19 cellular contexts compared by ENCODE assay signal in genomic region chr7:100034871-100035510, GRCh38. TPM values are rescaled to one million over a fixed set of nuclear protein-coding genes. Genes with fewer than 3 reads are reported as not detected.
DNase-seq lines count a peak whose midpoint lies in the region; ATAC-seq, FAIRE-seq and TF ChIP-seq lines count a peak whose summit lies in the region.
"Had no signal": no experiment of that assay in that cellular context is flagged by ENCODE, and none has a peak within 500 bp of the region (broad histone marks: within the 10 kb centered on the region; RNA-seq: fewer than 3 reads in every experiment).

No MANE protein-coding gene starts in this region.

- peaks cover 12% of the 10 kb centered on the region for H3K79me2 ChIP-seq in mammary epithelial cell (ENCODE audit: insufficient read depth, low read length)
- peaks cover 3% of the 10 kb centered on the region for H3K79me2 ChIP-seq in astrocyte (ENCODE audit: insufficient read depth, low read length)
- H3K79me2 ChIP-seq in PC-9 (ENCODE audit: low read depth) = no peaks in the 10 kb centered on the region

- no peak overlapping the region for H2AFZ ChIP-seq in mammary epithelial cell (ENCODE audit: low read depth, low read length)
- no peak overlapping the region for H2AFZ ChIP-seq in astrocyte (ENCODE audit: low read depth, low read length)
- H2AFZ ChIP-seq in PC-9 = no peak overlapping the region

- BruUV-seq in MCF 10A (replicated peaks; lab: Mats Ljungman, UMichigan) (no TSS peak), mammary epithelial cell (replicated peaks; lab: Mats Ljungman, UMichigan) (no TSS peak), PC-9 (replicated peaks; lab: Mats Ljungman, UMichigan) (no TSS peak)

- DNase-seq in MCF 10A (ENCODE audit: unreplicated experiment) (peak; percentile 36), mammary epithelial cell (no peak), astrocyte (ENCODE audit: low read depth) (peak; percentile 90), hepatic stellate cell (ENCODE audit: low spot score) (peak; percentile 89), PC-9 (no peak), NCI-H748 treated with DMSO at 0.1 percent for 48 hours (lab: John Stamatoyannopoulos, UW) (no peak), D341Med (ENCODE audit: low spot score) (no peak)
- DNase-seq: activated CD4-positive, alpha-beta T cell treated with anti-CD3 and anti-CD28 coated beads, Interleukin-2, amount 50 U/mL, for 4 hours; left ventricle myocardium inferior; natural killer cell; NCI-H1436 treated with DMSO at 0.1 percent for 48 hours; NCI-H69; right cardiac atrium had no signal

- no peak overlapping the region for H3K27ac ChIP-seq in mammary epithelial cell (ENCODE audit: insufficient read depth, low read depth, low read length)
- H3K27ac ChIP-seq in astrocyte (ENCODE audit: low read depth, low read length) = no peak overlapping the region
- H3K27ac ChIP-seq in PC-9 = no peak overlapping the region
- H3K27ac ChIP-seq: 22Rv1, left ventricle myocardium inferior had no signal

- no peak for TF ChIP-seq CTCF in MCF 10A (IDR thresholded peaks at IDR 0.05; ENCODE audit: unreplicated experiment)
- no peak for TF ChIP-seq CTCF in mammary epithelial cell (conservative IDR thresholded peaks at IDR 0.05 in 1 of 2, IDR thresholded peaks at IDR 0.05 in 1 of 2; ENCODE audit: extremely low read depth in 1 of 2, insufficient read depth in 1 of 2, low read depth in 1 of 2, low read length in 2 of 2)
- no peak for TF ChIP-seq CTCF in astrocyte (IDR thresholded peaks at IDR 0.05; ENCODE audit: insufficient read depth, low read depth, low read length)
- no peak for TF ChIP-seq CTCF in PC-9 (conservative IDR thresholded peaks at IDR 0.05)

- H3K4me3 ChIP-seq in mammary epithelial cell (replicated peaks in 1 of 3; ENCODE audit: insufficient read depth in 1 of 3, low read depth in 2 of 3, low read length in 3 of 3) (no peak overlapping the region), astrocyte (ENCODE audit: insufficient read depth, low read depth, low read length) (no peak overlapping the region), PC-9 (no peak overlapping the region)
- H3K4me3 ChIP-seq: breast epithelium, K562, left ventricle myocardium inferior had no signal

- peaks cover 8% of the 10 kb centered on the region for H3K4me1 Mint-ChIP-seq in MCF 10A (ENCODE audit: insufficient read depth, unreplicated experiment)
- peaks cover 7% of the 10 kb centered on the region for H3K4me1 Mint-ChIP-seq in astrocyte (ENCODE audit: low read depth, unreplicated experiment)
- H3K4me1 Mint-ChIP-seq: natural killer cell had no signal

- CTCF ChIA-PET in MCF 10A (lab: Yijun Ruan, JAX) (no interaction called here), mammary epithelial cell (lab: Charles Lee; ENCODE audit: low non-redundant PET) (no interaction called here), PC-9 (lab: Charles Lee) (no interaction called here)

- 81% methylated on average over 8 of the region's 8 CpGs for WGBS in mammary epithelial cell (ENCODE audit: low coverage, missing lambda C conversion rate)

- intact Hi-C loops in MCF 10A (cut with micrococcal nuclease) = no loop called here
- intact Hi-C loops in mammary epithelial cell (cut with micrococcal nuclease) = no loop called here
- intact Hi-C loops in PC-9 (cut with micrococcal nuclease; ENCODE audit: unreplicated experiment) = no loop called here

- H3K9me3 ChIP-seq in mammary epithelial cell (replicated peaks; ENCODE audit: insufficient read depth, low read length) (no peaks in the 10 kb centered on the region), astrocyte (ENCODE audit: insufficient read depth, low read depth, low read length) (no peaks in the 10 kb centered on the region), PC-9 (ENCODE audit: insufficient read depth, low read depth) (no peaks in the 10 kb centered on the region)
- H3K9me3 ChIP-seq: breast epithelium, left ventricle myocardium inferior had no signal

- H3K27me3 ChIP-seq in mammary epithelial cell (ENCODE audit: insufficient read depth, low read length) (no peaks in the 10 kb centered on the region), astrocyte (ENCODE audit: insufficient read depth, low read length) (no peaks in the 10 kb centered on the region), PC-9 (ENCODE audit: insufficient read depth, low read depth) (no peaks in the 10 kb centered on the region)
- H3K27me3 ChIP-seq: breast epithelium had no signal

- no peak overlapping the region for H3K9ac ChIP-seq in mammary epithelial cell (ENCODE audit: insufficient read depth, low read length)
- no peak overlapping the region for H3K9ac ChIP-seq in astrocyte (ENCODE audit: low read length)

- POLR2A ChIA-PET in MCF 10A (lab: Yijun Ruan, JAX) = interaction anchor here (0.9 to 1.6 kb wide), 3 partner anchors 8 to 20 kb away, joined by 3 to 5 read pairs (median 5); partner anchors contain the start of gene ZKSCAN1
- POLR2A ChIA-PET in PC-9 (lab: Charles Lee; ENCODE audit: unreplicated experiment) = no interaction called here

- H3K9me3 Mint-ChIP-seq in MCF 10A (ENCODE audit: unreplicated experiment) (no peaks in the 10 kb centered on the region), astrocyte (ENCODE audit: unreplicated experiment) (peaks cover 4% of the 10 kb centered on the region)
- H3K9me3 Mint-ChIP-seq: activated T-helper 2 cell treated with anti-CD3 and anti-CD28 coated beads, Interferon-gamma antibody, Interleukin-2, Interleukin-4, amounts not matched to agents 10 μg/mL and 5 μg/mL and 100 μg/mL, durations not matched to agents 14 hours and 24 hours and 36 hours; natural killer cell; stimulated activated naive CD8-positive, alpha-beta T cell treated with anti-CD3 and anti-CD28 coated beads, Interleukin-15, Interleukin-2, amounts not matched to agents 100 ng/mL and 50 ng/mL, for 24 hours had no signal

- no peaks in the 10 kb centered on the region; the same call in 1 of the 2 replicates for H3F3A ChIP-seq in PC-9 (ENCODE audit: insufficient read depth, low read depth)

- peaks cover 66% of the 10 kb centered on the region for H3K36me3 Mint-ChIP-seq in MCF 10A (ENCODE audit: insufficient read depth, unreplicated experiment)
- peaks cover 36% of the 10 kb centered on the region for H3K36me3 Mint-ChIP-seq in astrocyte (ENCODE audit: low read depth, unreplicated experiment)

- FAIRE-seq in astrocyte (lab: Jason Lieb, UNC) = no peak
- FAIRE-seq: K562 had no signal

- H3K36me3 ChIP-seq in mammary epithelial cell (ENCODE audit: insufficient read depth, low read length) (peaks cover 26% of the 10 kb centered on the region), astrocyte (ENCODE audit: insufficient read depth, low read length) (peaks cover 65% of the 10 kb centered on the region), PC-9 (ENCODE audit: low read depth) (peaks cover 51% of the 10 kb centered on the region)

- H3K27me3 Mint-ChIP-seq in MCF 10A (ENCODE audit: insufficient read depth, unreplicated experiment) (no peaks in the 10 kb centered on the region), astrocyte (ENCODE audit: low read depth, unreplicated experiment) (no peaks in the 10 kb centered on the region)
- H3K27me3 Mint-ChIP-seq: stimulated activated naive CD8-positive, alpha-beta T cell treated with anti-CD3 and anti-CD28 coated beads, Interleukin-15, Interleukin-2, amounts not matched to agents 100 ng/mL and 50 ng/mL, for 24 hours had no signal

- no peak overlapping the region for H3K4me2 ChIP-seq in mammary epithelial cell (ENCODE audit: insufficient read depth, low read depth, low read length)
- H3K4me2 ChIP-seq in astrocyte (ENCODE audit: low read length) = no peak overlapping the region
- no peak overlapping the region for H3K4me2 ChIP-seq in PC-9

- in situ Hi-C loops in mammary epithelial cell (cut with MboI; ENCODE audit: low sequenced_read_pairs in 2 of 2) = no loop called here

- dilution Hi-C loops in mammary epithelial cell (cut with HindIII; ENCODE audit: low sequenced_read_pairs) = loop anchor here (5.0 kb wide), 2 partner anchors 42 to 98 kb away; no protein-coding TSS in a partner anchor

- H3K4me3 Mint-ChIP-seq in MCF 10A (ENCODE audit: unreplicated experiment) (no peak overlapping the region), astrocyte (ENCODE audit: unreplicated experiment) (no peak overlapping the region)
- H3K4me3 Mint-ChIP-seq: natural killer cell; stimulated activated naive CD8-positive, alpha-beta T cell treated with anti-CD3 and anti-CD28 coated beads, Interleukin-15, Interleukin-2, amounts not matched to agents 100 ng/mL and 50 ng/mL, for 24 hours had no signal

- ATAC-seq in HG02973 (IDR thresholded peaks at IDR 0.05; ENCODE audit: unreplicated experiment) = no peak
- ATAC-seq: K562, natural killer cell had no signal

- H3K27ac Mint-ChIP-seq in MCF 10A (ENCODE audit: low read depth, unreplicated experiment) (no peak overlapping the region), astrocyte (ENCODE audit: unreplicated experiment) (peak overlapping the region; percentile 28)
- H3K27ac Mint-ChIP-seq: activated T-helper 2 cell treated with anti-CD3 and anti-CD28 coated beads, Interferon-gamma antibody, Interleukin-2, Interleukin-4, amounts not matched to agents 10 μg/mL and 5 μg/mL and 100 μg/mL, durations not matched to agents 14 hours and 24 hours and 36 hours; stimulated activated naive CD8-positive, alpha-beta T cell treated with anti-CD3 and anti-CD28 coated beads, Interleukin-15, Interleukin-2, amounts not matched to agents 100 ng/mL and 50 ng/mL, for 24 hours had no signal

- H4K20me1 ChIP-seq in mammary epithelial cell (ENCODE audit: insufficient read depth, low read length) (no peaks in the 10 kb centered on the region), astrocyte (ENCODE audit: insufficient read depth, low read length) (peaks cover 16% of the 10 kb centered on the region), PC-9 (ENCODE audit: insufficient read depth) (no peaks in the 10 kb centered on the region; the same call in 1 of the 2 replicates)

- H3K4me1 ChIP-seq in mammary epithelial cell (ENCODE audit: insufficient read depth, low read length) = peaks cover under 1% of the 10 kb centered on the region
- H3K4me1 ChIP-seq in astrocyte (ENCODE audit: insufficient read depth, low read length) = no peaks in the 10 kb centered on the region
- no peaks in the 10 kb centered on the region for H3K4me1 ChIP-seq in PC-9 (replicated peaks; ENCODE audit: insufficient read depth)
- H3K4me1 ChIP-seq: breast epithelium, left ventricle myocardium inferior had no signal

- H3K9me2 ChIP-seq in PC-9 (ENCODE audit: insufficient read depth) = no peaks in the 10 kb centered on the region

RNA-seq across cellular contexts. Expression of gene ZSCAN21, which starts 14.6 kb away (rescaled TPM):
- total RNA-seq in MCF 10A (2022) = 13.8 and 14.7 TPM in 2 replicates
- total RNA-seq in mammary epithelial cell = 10 to 100 TPM; 10.8 to 15.0 TPM
- polyA plus RNA-seq in mammary epithelial cell = 7.9 TPM
- 2.7 TPM for polyA minus RNA-seq in mammary epithelial cell
- total RNA-seq in astrocyte = 10.1 and 11.1 TPM in 2 replicates
- total RNA-seq in PC-9 (2021) = 8.9 and 9.7 TPM in 2 replicates

RNA-seq across cellular contexts. Expression of gene ZKSCAN1, which starts 19.6 kb away (rescaled TPM):
- total RNA-seq in MCF 10A (2022) = 80.2 and 86.2 TPM in 2 replicates
- total RNA-seq in mammary epithelial cell = 10 to 100 TPM; 42.7 to 80.8 TPM
- 15.2 TPM for polyA plus RNA-seq in mammary epithelial cell
- polyA minus RNA-seq in mammary epithelial cell = 72.0 TPM
- 70.3 and 70.8 TPM in 2 replicates for total RNA-seq in astrocyte
- 69.4 and 70.3 TPM in 2 replicates for total RNA-seq in PC-9 (2021)

RNA-seq across cellular contexts. Expression of gene ZNF3, which starts 46.5 kb away (rescaled TPM):
- total RNA-seq in MCF 10A (2022) = 23.7 and 24.8 TPM in 2 replicates
- total RNA-seq in mammary epithelial cell = 10 to 100 TPM; 22.6 to 28.7 TPM
- polyA plus RNA-seq in mammary epithelial cell = 12.4 TPM
- 14.2 TPM for polyA minus RNA-seq in mammary epithelial cell
- total RNA-seq in astrocyte = 24.0 TPM in 2 replicates
- 35.2 and 39.0 TPM in 2 replicates for total RNA-seq in PC-9 (2021)

RNA-seq across cellular contexts. Expression of gene COPS6, which starts 53.8 kb away (rescaled TPM):
- total RNA-seq in MCF 10A (2022) = 85.2 and 103 TPM in 2 replicates
- total RNA-seq in mammary epithelial cell = 100 to 1,000 TPM in 1 of 2 donors, 10 to 100 TPM in 1; 32.7 to 106 TPM
- 156 TPM for polyA plus RNA-seq in mammary epithelial cell
- polyA minus RNA-seq in mammary epithelial cell = 164 TPM
- total RNA-seq in astrocyte = 87.9 and 95.3 TPM in 2 replicates
- total RNA-seq in PC-9 (2021) = 120 and 145 TPM in 2 replicates

RNA-seq across cellular contexts. Expression of gene AZGP1, which starts 59.2 kb away (rescaled TPM):
- total RNA-seq in MCF 10A (2022) = 0.58 and 0.59 TPM in 2 replicates
- 1 to 10 TPM in 1 of 2 donors, not detected in 1; 9.3 TPM for total RNA-seq in mammary epithelial cell
- polyA plus RNA-seq in mammary epithelial cell = 0.14 TPM
- polyA minus RNA-seq in mammary epithelial cell = not detected
- total RNA-seq in astrocyte = not detected in 2 replicates
- 0.70 TPM in 1 of 2 replicates, not detected in the other for total RNA-seq in PC-9 (2021)
- total RNA-seq: activated T-helper 2 cell treated with anti-CD3 and anti-CD28 coated beads, Interferon-gamma antibody, Interleukin-2, Interleukin-4, amounts not matched to agents 10 μg/mL and 5 μg/mL and 100 μg/mL, durations not matched to agents 14 hours and 24 hours and 36 hours; natural killer cell had no signal
- polyA plus RNA-seq: K562 had no signal

Comparison
In these comparisons a context has a peak if more than half of its experiments do, and no peak if none do; other contexts are left out.
1. DNase-seq: peak in MCF 10A (single experiment), astrocyte (single experiment) and hepatic stellate cell (single experiment); none in mammary epithelial cell (single experiment), PC-9 (0 of 2), NCI-H748 treated with DMSO at 0.1 percent for 48 hours (single experiment) and D341Med (single experiment).